8 cellular contexts compared by ENCODE assay signal in the genomic region with DNA sequence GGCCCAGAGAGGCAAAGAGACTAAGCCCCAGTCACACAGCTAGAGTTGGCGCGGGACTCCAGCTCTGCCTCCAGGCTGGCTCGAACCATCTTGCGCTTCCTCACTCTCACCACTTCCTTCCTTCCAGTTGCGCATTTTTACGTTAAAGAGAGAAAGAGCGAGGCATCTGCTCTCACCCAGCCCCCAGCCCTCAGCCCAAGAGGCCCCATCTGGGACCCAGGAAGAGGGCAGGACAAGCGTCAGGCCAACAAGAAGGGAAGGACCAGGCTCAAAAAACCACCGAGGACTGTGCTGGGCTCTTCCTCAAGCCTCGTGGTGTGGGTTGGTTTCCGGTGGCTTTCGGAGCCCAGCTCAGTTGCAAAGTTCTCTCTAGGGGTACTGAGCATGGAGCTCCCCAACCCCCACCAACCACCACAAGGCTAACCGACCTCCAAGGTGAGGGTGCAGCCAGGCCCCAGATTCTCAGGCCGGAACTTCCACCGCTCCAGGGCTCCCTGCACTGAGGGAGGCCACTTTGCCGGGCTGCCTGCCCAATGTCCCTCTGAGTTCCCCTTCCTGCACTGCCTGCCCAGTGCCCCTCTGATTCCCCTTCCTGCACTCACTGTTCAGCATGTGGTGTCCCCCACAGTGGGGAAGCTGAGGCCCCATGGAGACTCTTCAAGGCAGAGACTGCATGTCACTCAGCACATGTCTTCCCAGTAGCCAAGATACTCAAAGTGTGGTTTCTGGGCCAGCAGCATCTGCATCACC.
DNase-seq lines count a peak whose midpoint lies in the region; ATAC-seq and TF ChIP-seq lines count a peak whose summit lies in the region.

No MANE protein-coding gene starts in this region.

- H3K27ac ChIP-seq in DOHH2 (ENCODE audit: low read depth, low read length): peak overlapping the region; percentile 54
- H3K27ac ChIP-seq in layer of hippocampus (ENCODE audit: low read depth, low read length): peak overlapping the region; percentile 38

- no peaks in the 10 kb centered on the region for H3K9me2 ChIP-seq in DOHH2 (replicated peaks; ENCODE audit: control insufficient read depth, low read length)

- H3K79me2 ChIP-seq in DOHH2 (ENCODE audit: control insufficient read depth, low read length): no peaks in the 10 kb centered on the region

- no peaks in the 10 kb centered on the region for H3K9me3 ChIP-seq in DOHH2 (ENCODE audit: control insufficient read depth, insufficient read depth, low read length)

- H3K4me2 ChIP-seq in DOHH2 (ENCODE audit: low read length): peak overlapping the region; percentile 62

- H4K20me1 ChIP-seq in DOHH2 (ENCODE audit: control insufficient read depth, insufficient read depth, low read depth, low read length): no peaks in the 10 kb centered on the region

- peak overlapping the region; percentile 41 for H3K4me3 ChIP-seq in DOHH2 (ENCODE audit: low read length)

- H3F3A ChIP-seq in DOHH2 (ENCODE audit: control insufficient read depth, insufficient read depth): 0 out of 2 replicates have a peak, but pooled peaks cover 5% of the 10 kb centered on the region

- peak; percentile 3 to 4 for DNase-seq in activated CD4-positive, alpha-beta T cell treated with anti-CD3 and anti-CD28 coated beads, Interleukin-2, amount 50 U/mL, for 24 hours (ENCODE audit: low read depth in 1 of 2, low spot score in 1 of 2)
- DNase-seq in NCI-H187 (lab: John Stamatoyannopoulos, UW): no peak
- no peak for DNase-seq in SW480 (ENCODE audit: low spot score)
- DNase-seq in germinal center (ENCODE audit: low spot score): no peak
- DNase-seq in 8988T: no peak

- H3K27me3 ChIP-seq in DOHH2 (ENCODE audit: control insufficient read depth, low read length): no peaks in the 10 kb centered on the region
- no peaks in the 10 kb centered on the region for H3K27me3 ChIP-seq in layer of hippocampus (ENCODE audit: control insufficient read depth, insufficient read depth, low read length)

- peak; percentile 40 for ATAC-seq in HG02642 (IDR thresholded peaks at IDR 0.05; ENCODE audit: poor library complexity, unreplicated experiment)

- no peak for TF ChIP-seq CTCF in DOHH2 (IDR thresholded peaks at IDR 0.05; ENCODE audit: low read depth, low read length, poor library complexity, severe bottlenecking)

- H3K36me3 ChIP-seq in DOHH2 (ENCODE audit: control insufficient read depth, low read length): no peaks in the 10 kb centered on the region

- H3K4me1 ChIP-seq in DOHH2 (ENCODE audit: control insufficient read depth, low read length): peaks cover 25% of the 10 kb centered on the region

Comparison
In these comparisons a context has a peak if more than half of its experiments do, and no peak if none do; other contexts are left out.
1. DNase-seq: peak in activated CD4-positive, alpha-beta T cell treated with anti-CD3 and anti-CD28 coated beads, Interleukin-2, amount 50 U/mL, for 24 hours (2 of 2); none in NCI-H187 (0 of 2), SW480 (single experiment), germinal center (single experiment) and 8988T (single experiment).